9 cellular contexts compared by ENCODE assay signal in genomic region chr5:36507332-36507952, GRCh38.
DNase-seq lines count a peak whose midpoint lies in the region; ATAC-seq, FAIRE-seq and TF ChIP-seq lines count a peak whose summit lies in the region.
"Had no signal": no experiment of that assay in that cellular context is flagged by ENCODE, and none has a peak within 500 bp of the region (broad histone marks: within the 10 kb centered on the region; RNA-seq: fewer than 3 reads in every experiment).

No MANE protein-coding gene starts in this region.

- no peaks in the 10 kb centered on the region for H3K4me1 Mint-ChIP-seq in activated CD4-positive, alpha-beta T cell treated with anti-CD3 and anti-CD28 coated beads for 36 hours

- FAIRE-seq in HepG2 (lab: Jason Lieb, UNC) = peak; percentile 71

- in situ Hi-C loops in G401 (cut with HindIII; ENCODE audit: low sequenced_read_pairs) (no loop called here), HepG2 (cut with HindIII; ENCODE audit: extremely low pct_ligation_motif_present, low pct_unique_long_range_greater_than_20kb) (loop anchor here (25.0 kb wide), 1 partner anchor 245 kb away; no protein-coding TSS in a partner anchor)

- no peak overlapping the region for H3K4me2 ChIP-seq in HepG2 (ENCODE audit: low read depth, low read length)

- TF ChIP-seq RAD21 in HepG2 (CRISPR knock-in tag; IDR thresholded peaks at IDR 0.05) = peak; percentile 74

- H2AFZ ChIP-seq in HepG2 (ENCODE audit: low read length) = no peak overlapping the region

- intact Hi-C loops in activated CD4-positive, alpha-beta T cell treated with anti-CD3 and anti-CD28 coated beads for 36 hours (cut with DNase I, micrococcal nuclease) = loop anchor here (1.0 to 10.0 kb wide), 7 partner anchors 92 to 428 kb away; no protein-coding TSS in a partner anchor
- intact Hi-C loops in HepG2 (cut with micrococcal nuclease; ENCODE audit: unreplicated experiment) = loop anchor here (1.0 to 10.0 kb wide), 6 partner anchors 93 to 433 kb away; no protein-coding TSS in a partner anchor

- peaks cover 7% of the 10 kb centered on the region for H3K27me3 Mint-ChIP-seq in activated CD4-positive, alpha-beta T cell treated with anti-CD3 and anti-CD28 coated beads for 36 hours

- H3K27ac Mint-ChIP-seq in activated CD4-positive, alpha-beta T cell treated with anti-CD3 and anti-CD28 coated beads for 36 hours = no peak overlapping the region

- no peak overlapping the region for H3K9ac ChIP-seq in HepG2 (ENCODE audit: insufficient read depth, low read depth, low read length)

- no peak overlapping the region for H3K4me3 Mint-ChIP-seq in activated CD4-positive, alpha-beta T cell treated with anti-CD3 and anti-CD28 coated beads for 36 hours

- no peak overlapping the region for H3K4me3 ChIP-seq in choroid plexus epithelial cell (ENCODE audit: low read depth, low read length)
- H3K4me3 ChIP-seq in HepG2 (replicated peaks in 1 of 3; ENCODE audit: insufficient read depth in 1 of 3, low read depth in 2 of 3, low read length in 3 of 3) = no peak overlapping the region

- TF ChIP-seq EP300 in HepG2 (IDR thresholded peaks at IDR 0.05; ENCODE audit: low read depth in 2 of 2, low read length in 2 of 2) (no peak), HepG2 (CRISPR knock-in tag; IDR thresholded peaks at IDR 0.05; ENCODE audit: borderline replicate concordance) (no peak)

- no peaks in the 10 kb centered on the region for H3K36me3 Mint-ChIP-seq in activated CD4-positive, alpha-beta T cell treated with anti-CD3 and anti-CD28 coated beads for 36 hours (ENCODE audit: low read depth)

- POLR2A ChIA-PET in activated CD4-positive, alpha-beta T cell treated with anti-CD3 and anti-CD28 coated beads for 36 hours (lab: Charles Lee) = no interaction called here
- POLR2A ChIA-PET in HepG2 (lab: Yijun Ruan, JAX) = no interaction called here

- TF ChIP-seq POLR2A in HepG2 (IDR thresholded peaks at IDR 0.05; ENCODE audit: insufficient read depth in 1 of 2, low read depth in 2 of 2, low read length in 2 of 2) = no peak

- H3K27ac ChIP-seq in HepG2 (ENCODE audit: extremely low read length, insufficient read depth, low read length) = no peak overlapping the region
- H3K27ac ChIP-seq: epithelial cell of prostate had no signal

- CTCF ChIA-PET in activated CD4-positive, alpha-beta T cell treated with anti-CD3 and anti-CD28 coated beads for 36 hours (lab: Charles Lee) = interaction anchor here (0.6 to 3.3 kb wide), 14 partner anchors 30 to 429 kb away, joined by 3 to 22 read pairs (median 3); partner anchors contain the start of gene NADK2
- CTCF ChIA-PET in HepG2 (lab: Yijun Ruan, JAX; ENCODE audit: low intra/inter-chr PET ratio, low total read pairs) = interaction anchor here (1.2 to 2.0 kb wide), 4 partner anchors 92 to 447 kb away, joined by 3 to 22 read pairs (median 8); no protein-coding TSS in a partner anchor

- no peaks in the 10 kb centered on the region for H4K20me1 ChIP-seq in HepG2 (ENCODE audit: insufficient read depth, low read length)

- H3K27me3 ChIP-seq in HepG2 (ENCODE audit: control insufficient read depth in 1 of 2, insufficient read depth in 2 of 2, low read length in 2 of 2) = no peaks in the 10 kb centered on the region

- WGBS in HepG2 (ENCODE audit: low lambda C conversion rate) = 35% methylated on average over 6 of the region's 6 CpGs

- no peaks in the 10 kb centered on the region for H3K9me3 Mint-ChIP-seq in activated CD4-positive, alpha-beta T cell treated with anti-CD3 and anti-CD28 coated beads for 36 hours (ENCODE audit: low read depth)

- H3K9me3 ChIP-seq in HepG2 (ENCODE audit: low read length) = no peaks in the 10 kb centered on the region

- peak; percentile 93 for TF ChIP-seq CTCF in choroid plexus epithelial cell (conservative IDR thresholded peaks at IDR 0.05; ENCODE audit: low read depth, low read length)
- peak; percentile 81 for TF ChIP-seq CTCF in HepG2 (CRISPR knock-in tag; IDR thresholded peaks at IDR 0.05)

- no peaks in the 10 kb centered on the region for H3K79me2 ChIP-seq in HepG2 (ENCODE audit: insufficient read depth, low read length)

- H3K36me3 ChIP-seq in HepG2 (replicated peaks in 1 of 2; ENCODE audit: control insufficient read depth in 1 of 2, insufficient read depth in 2 of 2, low read length in 2 of 2) = no peaks in the 10 kb centered on the region

- DNase-seq in G401 (ENCODE audit: low spot score) (peak; percentile 58), NCI-H460 (ENCODE audit: extremely low read depth, low read depth) (peak; percentile 61), choroid plexus epithelial cell (ENCODE audit: low read depth) (peak; percentile 86), HepG2 (ENCODE audit: low spot score) (peak; percentile 59)
- peak; percentile 87 for DNase-seq in activated CD4-positive, alpha-beta T cell treated with anti-CD3 and anti-CD28 coated beads for 36 hours
- DNase-seq in stimulated activated CD8-positive, alpha-beta memory T cell treated with anti-CD3 and anti-CD28 coated beads, Interleukin-12 subunit alpha, Interleukin-12 subunit beta, amount 100 ng/mL, for 1 hour (ENCODE audit: low read depth) = peak; percentile 64

- ATAC-seq in HG03039 (IDR thresholded peaks at IDR 0.05; ENCODE audit: unreplicated experiment) = peak; percentile 73
- no peak for ATAC-seq in activated CD4-positive, alpha-beta T cell treated with anti-CD3 and anti-CD28 coated beads for 36 hours
- peak; percentile 79 for ATAC-seq in HepG2
- no peak for ATAC-seq in GM21447 (IDR thresholded peaks at IDR 0.05; ENCODE audit: unreplicated experiment)

- H3K4me1 ChIP-seq in HepG2 (ENCODE audit: insufficient read depth, low read length) = peaks cover 1% of the 10 kb centered on the region; the same call in 1 of the 2 replicates

- BruUV-seq in HepG2 (replicated peaks; lab: Mats Ljungman, UMichigan) = no TSS peak

TF ChIP-seq in HepG2, 621 proteins besides CTCF, POLR2A, EP300 and RAD21 (continues in another document):
- 0 out of 2 replicates have a peak, but pooled peaks have one; percentile 26 for TF ChIP-seq ZMYM4 (CRISPR knock-in tag; IDR thresholded peaks at IDR 0.05)
- TF ChIP-seq ARNTL (CRISPR knock-in tag; IDR thresholded peaks at IDR 0.05) = no peak
- no peak for TF ChIP-seq ZNF468 (CRISPR knock-in tag; IDR thresholded peaks at IDR 0.05)
- peak; percentile 73 for TF ChIP-seq STAG1 (CRISPR knock-in tag; IDR thresholded peaks at IDR 0.05)
- peak; percentile 94 for TF ChIP-seq SMC3 (IDR thresholded peaks at IDR 0.05; ENCODE audit: low read length)
- TF ChIP-seq TFE3 (CRISPR knock-in tag; IDR thresholded peaks at IDR 0.05) = no peak

Comparison
In these comparisons a context has a peak if more than half of its experiments do, and no peak if none do; other contexts are left out.
1. ATAC-seq: peak in HG03039 (single experiment) and HepG2 (single experiment); none in activated CD4-positive, alpha-beta T cell treated with anti-CD3 and anti-CD28 coated beads for 36 hours (single experiment) and GM21447 (single experiment).
2. Peak in every context shown above with its lines, with median percentiles within 50 percentile points of each other: DNase-seq.